ENCODE assay signal across 19 cellular contexts in genomic region chr6:22194188-22194921, GRCh38.
DNase-seq lines count a peak whose midpoint lies in the region; ATAC-seq and TF ChIP-seq lines count a peak whose summit lies in the region.
"Had no signal": no experiment of that assay in that cellular context is flagged by ENCODE, and none has a peak within 500 bp of the region (broad histone marks: within the 10 kb centered on the region; RNA-seq: fewer than 3 reads in every experiment).

No MANE protein-coding gene starts in this region.

- H3K4me3 ChIP-seq in GM12865 (ENCODE audit: low read depth, low read length) (no peak overlapping the region), GM23338 (no peak overlapping the region), RWPE2 (ENCODE audit: severe bottlenecking) (no peak overlapping the region), fibroblast of villous mesenchyme (ENCODE audit: low read depth, low read length) (no peak overlapping the region), left lung (no peak overlapping the region)
- H3K4me3 ChIP-seq: left ventricle myocardium inferior had no signal

- H3K27me3 ChIP-seq in GM23338 (ENCODE audit: insufficient read depth) (no peaks in the 10 kb centered on the region), RWPE2 (ENCODE audit: insufficient read depth, poor library complexity, severe bottlenecking) (no peaks in the 10 kb centered on the region), left lung (no peaks in the 10 kb centered on the region)

- no peak overlapping the region for H2AFZ ChIP-seq in GM23338

- H3K27ac Mint-ChIP-seq in GM23338: peak overlapping the region; percentile 69; the same call in 1 of the 2 replicates
- H3K27ac Mint-ChIP-seq: activated naive CD4-positive, alpha-beta T cell treated with anti-CD3 and anti-CD28 coated beads, Interleukin-2, amount 50 U/mL, for 24 hours; CD4-positive, alpha-beta T cell; stimulated activated naive CD8-positive, alpha-beta T cell treated with anti-CD3 and anti-CD28 coated beads, Interleukin-15, amount 100 ng/mL, for 72 hours had no signal

- no peaks in the 10 kb centered on the region for H3K9me3 ChIP-seq in RWPE2 (ENCODE audit: severe bottlenecking)
- H3K9me3 ChIP-seq in left lung: no peaks in the 10 kb centered on the region
- H3K9me3 ChIP-seq: left ventricle myocardium inferior had no signal

- no peaks in the 10 kb centered on the region for H3K79me2 ChIP-seq in GM23338 (replicated peaks; ENCODE audit: insufficient read depth)

- H3K4me1 Mint-ChIP-seq in GM23338: peaks cover 32% of the 10 kb centered on the region
- H3K4me1 Mint-ChIP-seq: activated naive CD4-positive, alpha-beta T cell treated with anti-CD3 and anti-CD28 coated beads, Interleukin-2, amount 50 U/mL, for 24 hours had no signal

- no peak overlapping the region; the same call in 1 of the 2 replicates for H3K4me2 ChIP-seq in GM23338

- in situ Hi-C loops in G401 (cut with HindIII; ENCODE audit: low sequenced_read_pairs): no loop called here

- peaks cover 31% of the 10 kb centered on the region for H3K36me3 Mint-ChIP-seq in GM23338 (ENCODE audit: low read depth)
- H3K36me3 Mint-ChIP-seq: activated naive CD4-positive, alpha-beta T cell treated with anti-CD3 and anti-CD28 coated beads, Interleukin-2, amount 50 U/mL, for 24 hours; naive thymus-derived CD8-positive, alpha-beta T cell had no signal

- H4K20me1 ChIP-seq in GM23338 (replicated peaks; ENCODE audit: insufficient read depth): no peaks in the 10 kb centered on the region

- intact Hi-C loops in left lung (cut with DNase I): no loop called here

- H3F3A ChIP-seq in GM23338 (replicated peaks; ENCODE audit: low read depth): no peaks in the 10 kb centered on the region

- H3K9me3 Mint-ChIP-seq in GM23338: no peaks in the 10 kb centered on the region

- H3K27ac ChIP-seq in GM23338 (ENCODE audit: low read depth) (no peak overlapping the region), RWPE2 (ENCODE audit: poor library complexity, severe bottlenecking) (peak overlapping the region; percentile 22), left lung (no peak overlapping the region)
- H3K27ac ChIP-seq: left ventricle myocardium inferior had no signal

- DNase-seq in GM12865 (ENCODE audit: low read depth) (peak; percentile 43), GM23338 (ENCODE audit: low spot score) (no peak), RWPE2 (ENCODE audit: low spot score) (no peak), fibroblast of villous mesenchyme (ENCODE audit: low read depth) (peak; percentile 4), left lung (no peak), G401 (ENCODE audit: low spot score) (no peak), OCI-M2 (lab: John Stamatoyannopoulos, UW; ENCODE audit: unreplicated experiment) (no peak)
- DNase-seq: CD4-positive, alpha-beta T cell; cerebellar nuclear complex; GF-D8; hypothalamus; left ventricle myocardium inferior; naive thymus-derived CD8-positive, alpha-beta T cell; NCI-H2029; Right ventricle myocardium superior; stimulated activated naive CD8-positive, alpha-beta T cell treated with anti-CD3 and anti-CD28 coated beads, Interleukin-15, amount 100 ng/mL, for 72 hours had no signal

- no peak overlapping the region for H3K4me3 Mint-ChIP-seq in GM23338
- H3K4me3 Mint-ChIP-seq: activated naive CD4-positive, alpha-beta T cell treated with anti-CD3 and anti-CD28 coated beads, Interleukin-2, amount 50 U/mL, for 24 hours; CD4-positive, alpha-beta T cell; naive thymus-derived CD8-positive, alpha-beta T cell; stimulated activated naive CD8-positive, alpha-beta T cell treated with anti-CD3 and anti-CD28 coated beads, Interleukin-15, amount 100 ng/mL, for 72 hours had no signal

- no peaks in the 10 kb centered on the region for H3K27me3 Mint-ChIP-seq in GM23338 (ENCODE audit: insufficient read depth, low read depth, poor library complexity)
- H3K27me3 Mint-ChIP-seq: activated naive CD4-positive, alpha-beta T cell treated with anti-CD3 and anti-CD28 coated beads, Interleukin-2, amount 50 U/mL, for 24 hours; CD4-positive, alpha-beta T cell had no signal

- H3K36me3 ChIP-seq in GM23338 (ENCODE audit: insufficient read depth) (no peaks in the 10 kb centered on the region), RWPE2 (ENCODE audit: low read depth) (no peaks in the 10 kb centered on the region), left lung (no peaks in the 10 kb centered on the region)
- H3K36me3 ChIP-seq: left ventricle myocardium inferior had no signal

- ATAC-seq in GM23338 (no peak; the same call in 2 of the 3 replicates), RWPE2 (ENCODE audit: low read depth) (peak; percentile 62; the same call in 2 of the 3 replicates), left lung (no peak), HG03442 (IDR thresholded peaks at IDR 0.05; ENCODE audit: unreplicated experiment) (no peak)
- ATAC-seq: naive thymus-derived CD8-positive, alpha-beta T cell; sciatic nerve; stimulated activated naive CD8-positive, alpha-beta T cell treated with anti-CD3 and anti-CD28 coated beads, Interleukin-15, amount 100 ng/mL, for 72 hours had no signal

- no peak for TF ChIP-seq CTCF in GM12865 (IDR thresholded peaks at IDR 0.05; ENCODE audit: insufficient read depth, low read depth, low read length, missing control alignments)
- no peak for TF ChIP-seq CTCF in GM23338 (conservative IDR thresholded peaks at IDR 0.05; ENCODE audit: low read depth in 2 of 2)
- TF ChIP-seq CTCF in RWPE2 (IDR thresholded peaks at IDR 0.05; ENCODE audit: poor library complexity, severe bottlenecking): no peak
- no peak for TF ChIP-seq CTCF in fibroblast of villous mesenchyme (IDR thresholded peaks at IDR 0.05; ENCODE audit: insufficient read depth, low read depth, low read length)
- no peak for TF ChIP-seq CTCF in left lung (IDR thresholded peaks at IDR 0.05)

- no peaks in the 10 kb centered on the region; the same call in 1 of the 2 replicates for H3K9me2 ChIP-seq in GM23338 (ENCODE audit: insufficient read depth)

- H3K4me1 ChIP-seq in GM23338 (ENCODE audit: insufficient read depth) (peaks cover 39% of the 10 kb centered on the region), RWPE2 (ENCODE audit: insufficient read depth, poor library complexity, severe bottlenecking) (peaks cover 9% of the 10 kb centered on the region), left lung (no peaks in the 10 kb centered on the region)
- H3K4me1 ChIP-seq: left ventricle myocardium inferior had no signal

TF ChIP-seq in GM23338, 12 proteins besides CTCF, POLR2A, EP300 and RAD21 (continues in another document):
- no peak for TF ChIP-seq POLR2AphosphoS5 (IDR thresholded peaks at IDR 0.05; ENCODE audit: low read depth)
- no peak for TF ChIP-seq CREB1 (CRISPR knock-in tag; IDR thresholded peaks at IDR 0.05; ENCODE audit: low read depth)
- TF ChIP-seq NANOG (IDR thresholded peaks at IDR 0.05; ENCODE audit: borderline replicate concordance): no peak
- TF ChIP-seq, protein P1, sequence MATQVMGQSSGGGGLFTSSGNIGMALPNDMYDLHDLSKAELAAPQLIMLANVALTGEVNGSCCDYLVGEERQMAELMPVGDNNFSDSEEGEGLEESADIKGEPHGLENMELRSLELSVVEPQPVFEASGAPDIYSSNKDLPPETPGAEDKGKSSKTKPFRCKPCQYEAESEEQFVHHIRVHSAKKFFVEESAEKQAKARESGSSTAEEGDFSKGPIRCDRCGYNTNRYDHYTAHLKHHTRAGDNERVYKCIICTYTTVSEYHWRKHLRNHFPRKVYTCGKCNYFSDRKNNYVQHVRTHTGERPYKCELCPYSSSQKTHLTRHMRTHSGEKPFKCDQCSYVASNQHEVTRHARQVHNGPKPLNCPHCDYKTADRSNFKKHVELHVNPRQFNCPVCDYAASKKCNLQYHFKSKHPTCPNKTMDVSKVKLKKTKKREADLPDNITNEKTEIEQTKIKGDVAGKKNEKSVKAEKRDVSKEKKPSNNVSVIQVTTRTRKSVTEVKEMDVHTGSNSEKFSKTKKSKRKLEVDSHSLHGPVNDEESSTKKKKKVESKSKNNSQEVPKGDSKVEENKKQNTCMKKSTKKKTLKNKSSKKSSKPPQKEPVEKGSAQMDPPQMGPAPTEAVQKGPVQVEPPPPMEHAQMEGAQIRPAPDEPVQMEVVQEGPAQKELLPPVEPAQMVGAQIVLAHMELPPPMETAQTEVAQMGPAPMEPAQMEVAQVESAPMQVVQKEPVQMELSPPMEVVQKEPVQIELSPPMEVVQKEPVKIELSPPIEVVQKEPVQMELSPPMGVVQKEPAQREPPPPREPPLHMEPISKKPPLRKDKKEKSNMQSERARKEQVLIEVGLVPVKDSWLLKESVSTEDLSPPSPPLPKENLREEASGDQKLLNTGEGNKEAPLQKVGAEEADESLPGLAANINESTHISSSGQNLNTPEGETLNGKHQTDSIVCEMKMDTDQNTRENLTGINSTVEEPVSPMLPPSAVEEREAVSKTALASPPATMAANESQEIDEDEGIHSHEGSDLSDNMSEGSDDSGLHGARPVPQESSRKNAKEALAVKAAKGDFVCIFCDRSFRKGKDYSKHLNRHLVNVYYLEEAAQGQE (IDR thresholded peaks at IDR 0.05; ENCODE audit: unreplicated experiment): no peak
- TF ChIP-seq, protein P2, sequence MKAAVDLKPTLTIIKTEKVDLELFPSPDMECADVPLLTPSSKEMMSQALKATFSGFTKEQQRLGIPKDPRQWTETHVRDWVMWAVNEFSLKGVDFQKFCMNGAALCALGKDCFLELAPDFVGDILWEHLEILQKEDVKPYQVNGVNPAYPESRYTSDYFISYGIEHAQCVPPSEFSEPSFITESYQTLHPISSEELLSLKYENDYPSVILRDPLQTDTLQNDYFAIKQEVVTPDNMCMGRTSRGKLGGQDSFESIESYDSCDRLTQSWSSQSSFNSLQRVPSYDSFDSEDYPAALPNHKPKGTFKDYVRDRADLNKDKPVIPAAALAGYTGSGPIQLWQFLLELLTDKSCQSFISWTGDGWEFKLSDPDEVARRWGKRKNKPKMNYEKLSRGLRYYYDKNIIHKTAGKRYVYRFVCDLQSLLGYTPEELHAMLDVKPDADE (IDR thresholded peaks at IDR 0.05): no peak
- no peak for TF ChIP-seq ZNF114 (CRISPR knock-in tag; IDR thresholded peaks at IDR 0.05)
- no peak for TF ChIP-seq EZH2phosphoT487 (IDR thresholded peaks at IDR 0.05; ENCODE audit: unreplicated experiment)
- TF ChIP-seq JUNB (IDR thresholded peaks at IDR 0.05; ENCODE audit: unreplicated experiment): no peak
- no peak for TF ChIP-seq ZNF331 (CRISPR knock-in tag; IDR thresholded peaks at IDR 0.05; ENCODE audit: low read depth)

Comparison
In these comparisons a context has a peak if more than half of its experiments do, and no peak if none do; other contexts are left out.
1. DNase-seq: peak in GM12865 (single experiment) and fibroblast of villous mesenchyme (single experiment); none in GM23338 (single experiment), RWPE2 (single experiment), left lung (0 of 2), G401 (single experiment) and OCI-M2 (single experiment).